ENCODE assay signal across 11 cellular contexts in genomic region chr17:65553646-65554567, GRCh38. TPM values are rescaled to one million over a fixed set of nuclear protein-coding genes. Genes with fewer than 3 reads are reported as not detected.
DNase-seq lines count a peak whose midpoint lies in the region; ATAC-seq and TF ChIP-seq lines count a peak whose summit lies in the region.
"Had no signal": no experiment of that assay in that cellular context is flagged by ENCODE, and none has a peak within 500 bp of the region (broad histone marks: within the 10 kb centered on the region; RNA-seq: fewer than 3 reads in every experiment).

No MANE protein-coding gene starts in this region.

- peaks cover 24 to 33% of the 10 kb centered on the region in 2 donors for H3K27me3 Mint-ChIP-seq in natural killer cell treated with Interleukin-12 subunit alpha and Interleukin-12 subunit beta and Interleukin-15 and Interleukin-18, amount 100 ng/mL, for 72 hours
- H3K27me3 Mint-ChIP-seq in natural killer cell (ENCODE audit: low read depth in 2 of 2) = peaks cover under 1 to 11% of the 10 kb centered on the region in 2 donors
- peaks cover 2% of the 10 kb centered on the region for H3K27me3 Mint-ChIP-seq in activated naive CD8-positive, alpha-beta T cell treated with anti-CD3 and anti-CD28 coated beads, Interleukin-2, amount 50 U/mL, for 24 hours

- H3K27me3 ChIP-seq in liver (ENCODE audit: control insufficient read depth in 4 of 4, insufficient read depth in 4 of 4, low read length in 3 of 4) (no peaks in the 10 kb centered on the region), suprapubic skin (no peaks in the 10 kb centered on the region)

- intact Hi-C loops in natural killer cell (cut with micrococcal nuclease) = no loop called here

- H3K4me3 ChIP-seq in liver (ENCODE audit: low read depth in 1 of 3, low read length in 3 of 3) (no peak overlapping the region), suprapubic skin (peak overlapping the region; percentile 15)
- H3K4me3 ChIP-seq: BLaER1 treated with 17β-estradiol and CSF1 and Interleukin-3, amounts not matched to agents 10 nM and 100 nM had no signal

- H3K27ac ChIP-seq in liver (ENCODE audit: low read depth in 1 of 2, low read length in 2 of 2) (peak overlapping the region; percentile 28 to 30), suprapubic skin (no peak overlapping the region)
- H3K27ac ChIP-seq: BLaER1 treated with 17β-estradiol and CSF1 and Interleukin-3, amounts not matched to agents 10 nM and 100 nM had no signal

- TF ChIP-seq EP300 in suprapubic skin (IDR thresholded peaks at IDR 0.05) = no peak

- no peak for TF ChIP-seq CTCF in natural killer cell (IDR thresholded peaks at IDR 0.05)
- TF ChIP-seq CTCF in liver (IDR thresholded peaks at IDR 0.05; ENCODE audit: low read depth, low read length, missing input control) = no peak
- TF ChIP-seq CTCF in suprapubic skin (IDR thresholded peaks at IDR 0.05) = no peak

- TF ChIP-seq POLR2A in suprapubic skin (IDR thresholded peaks at IDR 0.05) = no peak

- ATAC-seq in natural killer cell treated with Interleukin-12 subunit alpha and Interleukin-12 subunit beta and Interleukin-15 and Interleukin-18, amount 100 ng/mL, for 72 hours = peak in 1 of 2 donors; percentile 32
- ATAC-seq in natural killer cell = no peak
- ATAC-seq in activated naive CD8-positive, alpha-beta T cell treated with anti-CD3 and anti-CD28 coated beads, Interleukin-2, amount 50 U/mL, for 24 hours = peak; percentile 16

- no peak for DNase-seq in natural killer cell treated with Interleukin-12 subunit alpha and Interleukin-12 subunit beta and Interleukin-15 and Interleukin-18, amount 100 ng/mL, for 72 hours (ENCODE audit: low spot score)
- DNase-seq in natural killer cell (no peak), suprapubic skin (ENCODE audit: low spot score in 2 of 2) (no peak), HPDE6-E6E7 (ENCODE audit: extremely low spot score) (no peak), GOT3 (lab: John Stamatoyannopoulos, UW) (no peak)
- no peak for DNase-seq in activated naive CD8-positive, alpha-beta T cell treated with anti-CD3 and anti-CD28 coated beads, Interleukin-2, amount 50 U/mL, for 24 hours
- no peak for DNase-seq in activated CD8-positive, alpha-beta memory T cell treated with anti-CD3 and anti-CD28 coated beads, Interleukin-2, amount 50 U/mL, for 4 hours
- DNase-seq: foreskin melanocyte, NCI-H524 treated with DMSO at 0.1 percent for 48 hours had no signal

- no peaks in the 10 kb centered on the region for H3K36me3 Mint-ChIP-seq in natural killer cell treated with Interleukin-12 subunit alpha and Interleukin-12 subunit beta and Interleukin-15 and Interleukin-18, amount 100 ng/mL, for 72 hours
- H3K36me3 Mint-ChIP-seq in natural killer cell = no peaks in the 10 kb centered on the region
- peaks cover 8% of the 10 kb centered on the region for H3K36me3 Mint-ChIP-seq in activated naive CD8-positive, alpha-beta T cell treated with anti-CD3 and anti-CD28 coated beads, Interleukin-2, amount 50 U/mL, for 24 hours (ENCODE audit: low read depth)

- peak; percentile 14 to 30 for TF ChIP-seq RAD21 in liver (IDR thresholded peaks at IDR 0.05)

- H3K4me3 Mint-ChIP-seq in natural killer cell treated with Interleukin-12 subunit alpha and Interleukin-12 subunit beta and Interleukin-15 and Interleukin-18, amount 100 ng/mL, for 72 hours = peak overlapping the region; percentile 23
- H3K4me3 Mint-ChIP-seq in natural killer cell = no peak overlapping the region
- peak overlapping the region; percentile 30 for H3K4me3 Mint-ChIP-seq in activated naive CD8-positive, alpha-beta T cell treated with anti-CD3 and anti-CD28 coated beads, Interleukin-2, amount 50 U/mL, for 24 hours

- H3K27ac Mint-ChIP-seq in natural killer cell treated with Interleukin-12 subunit alpha and Interleukin-12 subunit beta and Interleukin-15 and Interleukin-18, amount 100 ng/mL, for 72 hours = no peak overlapping the region
- H3K27ac Mint-ChIP-seq in natural killer cell = no peak overlapping the region
- peak overlapping the region; percentile 79 for H3K27ac Mint-ChIP-seq in activated naive CD8-positive, alpha-beta T cell treated with anti-CD3 and anti-CD28 coated beads, Interleukin-2, amount 50 U/mL, for 24 hours

- no peaks in the 10 kb centered on the region for H3K9me3 ChIP-seq in liver (ENCODE audit: control insufficient read depth in 4 of 4, low read length in 3 of 4)
- H3K9me3 ChIP-seq in suprapubic skin = no peaks in the 10 kb centered on the region

- H3K36me3 ChIP-seq in liver (ENCODE audit: control insufficient read depth in 4 of 4, insufficient read depth in 3 of 4, low read depth in 1 of 4, low read length in 3 of 4) (no peaks in the 10 kb centered on the region), suprapubic skin (peaks cover 2% of the 10 kb centered on the region)

- peaks cover 3 to 16% (median 14%) of the 10 kb centered on the region in 4 donors for H3K4me1 ChIP-seq in liver (ENCODE audit: control insufficient read depth in 4 of 4, insufficient read depth in 4 of 4, low read length in 3 of 4)
- peaks cover 45% of the 10 kb centered on the region for H3K4me1 ChIP-seq in suprapubic skin

- 42% methylated on average over 10 of the region's 10 CpGs for whole genome bisulfite sequencing in liver
- WGBS in suprapubic skin = 40% methylated on average over 10 of the region's 10 CpGs

- no peak overlapping the region for H3K9ac ChIP-seq in liver (ENCODE audit: low read depth in 1 of 2, low read length in 2 of 2)
- H3K9ac ChIP-seq: BLaER1 treated with 17β-estradiol and CSF1 and Interleukin-3, amounts not matched to agents 10 nM and 100 nM had no signal

- H3K4me1 Mint-ChIP-seq in natural killer cell treated with Interleukin-12 subunit alpha and Interleukin-12 subunit beta and Interleukin-15 and Interleukin-18, amount 100 ng/mL, for 72 hours (ENCODE audit: low read depth in 2 of 2) = peaks cover 0 to 12% of the 10 kb centered on the region in 2 donors
- no peaks in the 10 kb centered on the region for H3K4me1 Mint-ChIP-seq in natural killer cell
- H3K4me1 Mint-ChIP-seq in activated naive CD8-positive, alpha-beta T cell treated with anti-CD3 and anti-CD28 coated beads, Interleukin-2, amount 50 U/mL, for 24 hours = peaks cover 32% of the 10 kb centered on the region

- H3K9me3 Mint-ChIP-seq in natural killer cell treated with Interleukin-12 subunit alpha and Interleukin-12 subunit beta and Interleukin-15 and Interleukin-18, amount 100 ng/mL, for 72 hours = no peaks in the 10 kb centered on the region
- no peaks in the 10 kb centered on the region for H3K9me3 Mint-ChIP-seq in natural killer cell
- H3K9me3 Mint-ChIP-seq in activated naive CD8-positive, alpha-beta T cell treated with anti-CD3 and anti-CD28 coated beads, Interleukin-2, amount 50 U/mL, for 24 hours = no peaks in the 10 kb centered on the region

TF ChIP-seq in liver, 16 proteins besides CTCF, POLR2A, EP300 and RAD21:
- TF ChIP-seq RXRA (IDR thresholded peaks at IDR 0.05) (peak in 1 of 2 donors; percentile 65), ATF3 (IDR thresholded peaks at IDR 0.05) (no peak), HNF4A (conservative IDR thresholded peaks at IDR 0.05) (peak; percentile 46 to 59), SP1 (IDR thresholded peaks at IDR 0.05) (no peak), YY1 (IDR thresholded peaks at IDR 0.05) (no peak)

RNA-seq across cellular contexts. Expression of gene AXIN2, which starts 7.5 kb away (rescaled TPM):
- total RNA-seq in natural killer cell treated with Interleukin-12 subunit alpha and Interleukin-12 subunit beta and Interleukin-15 and Interleukin-18, amount 100 ng/mL, for 72 hours = under 1 TPM; 0.55 to 0.95 TPM
- total RNA-seq in natural killer cell (1 to 10 TPM; 1.3 to 4.1 (median 1.7) TPM), liver (1 to 10 TPM; 1.0 to 3.5 TPM), suprapubic skin (10 to 100 TPM in 3 of 4 donors, 1 to 10 TPM in 1; 9.8 to 36.9 (median 19.8) TPM)
- 1 to 10 TPM in 1 of 2 donors, under 1 TPM in 1; 0.33 to 1.9 TPM for polyA plus RNA-seq in liver
